17 cellular contexts compared by ENCODE assay signal in genomic region chr1:220182656-220183055, GRCh38.
"Had no signal": no experiment of that assay in that cellular context is flagged by ENCODE, and none has a peak within 500 bp of the region (broad histone marks: within the 10 kb centered on the region; RNA-seq: fewer than 3 reads in every experiment).

No MANE protein-coding gene starts in this region.

- H3K9me3 ChIP-seq: ascending aorta, esophagus squamous epithelium, pancreas, thoracic aorta had no signal

- H3K4me2 ChIP-seq: neural progenitor cell had no signal

- H2AFZ ChIP-seq: neural progenitor cell had no signal

- H3K4me1 ChIP-seq: ascending aorta, esophagus squamous epithelium, foreskin keratinocyte, pancreas had no signal

- H3K27ac Mint-ChIP-seq: activated naive CD4-positive, alpha-beta T cell treated with anti-CD3 and anti-CD28 coated beads for 36 hours; activated naive CD8-positive, alpha-beta T cell treated with anti-CD3 and anti-CD28 coated beads, Interleukin-2, amount 50 U/mL, for 24 hours; activated T-helper 2 cell treated with anti-CD3 and anti-CD28 coated beads, Interferon-gamma antibody, Interleukin-2, Interleukin-4, amounts not matched to agents 10 μg/mL and 5 μg/mL and 100 μg/mL, durations not matched to agents 14 hours and 24 hours and 36 hours; neural progenitor cell; stimulated activated effector memory CD8-positive, alpha-beta T cell treated with anti-CD3 and anti-CD28 coated beads, Interleukin-12 subunit alpha, Interleukin-12 subunit beta, amount 100 ng/mL, for 72 hours; T-cell had no signal

- H3K4me3 Mint-ChIP-seq: activated naive CD4-positive, alpha-beta T cell treated with anti-CD3 and anti-CD28 coated beads for 36 hours; activated naive CD8-positive, alpha-beta T cell treated with anti-CD3 and anti-CD28 coated beads, Interleukin-2, amount 50 U/mL, for 24 hours; neural progenitor cell; stimulated activated effector memory CD8-positive, alpha-beta T cell treated with anti-CD3 and anti-CD28 coated beads, Interleukin-12 subunit alpha, Interleukin-12 subunit beta, amount 100 ng/mL, for 72 hours; T-cell had no signal

- H3K27me3 ChIP-seq: ascending aorta, esophagus squamous epithelium, foreskin keratinocyte, neural progenitor cell, pancreas, sigmoid colon had no signal

- H3K9me3 Mint-ChIP-seq: activated naive CD4-positive, alpha-beta T cell treated with anti-CD3 and anti-CD28 coated beads for 36 hours; activated naive CD8-positive, alpha-beta T cell treated with anti-CD3 and anti-CD28 coated beads, Interleukin-2, amount 50 U/mL, for 24 hours; activated T-helper 2 cell treated with anti-CD3 and anti-CD28 coated beads, Interferon-gamma antibody, Interleukin-2, Interleukin-4, amounts not matched to agents 10 μg/mL and 5 μg/mL and 100 μg/mL, durations not matched to agents 14 hours and 24 hours and 36 hours; neural progenitor cell; stimulated activated effector memory CD8-positive, alpha-beta T cell treated with anti-CD3 and anti-CD28 coated beads, Interleukin-12 subunit alpha, Interleukin-12 subunit beta, amount 100 ng/mL, for 72 hours; T-cell had no signal

- H3K4me1 Mint-ChIP-seq: neural progenitor cell had no signal

- ATAC-seq: activated naive CD8-positive, alpha-beta T cell treated with anti-CD3 and anti-CD28 coated beads, Interleukin-2, amount 50 U/mL, for 24 hours; foreskin keratinocyte; pancreas; stimulated activated effector memory CD8-positive, alpha-beta T cell treated with anti-CD3 and anti-CD28 coated beads, Interleukin-12 subunit alpha, Interleukin-12 subunit beta, amount 100 ng/mL, for 72 hours; T-cell had no signal

- H3K27me3 Mint-ChIP-seq: activated naive CD8-positive, alpha-beta T cell treated with anti-CD3 and anti-CD28 coated beads, Interleukin-2, amount 50 U/mL, for 24 hours; T-cell had no signal

- H3K9ac ChIP-seq: neural progenitor cell had no signal

- FAIRE-seq: pancreas had no signal

- DNase-seq: activated CD4-positive, CD25-positive, alpha-beta regulatory T cell treated with anti-CD3 and anti-CD28 coated beads, Interleukin-2, amount 50 U/mL, for 72 hours; activated naive CD4-positive, alpha-beta T cell treated with anti-CD3 and anti-CD28 coated beads for 36 hours; activated naive CD8-positive, alpha-beta T cell treated with anti-CD3 and anti-CD28 coated beads, Interleukin-2, amount 50 U/mL, for 24 hours; caudate nucleus; effector CD4-positive, alpha-beta T cell; esophagus squamous epithelium; foreskin keratinocyte; pancreas; sigmoid colon; T-cell; T-helper 9 cell had no signal

- H3K27ac ChIP-seq: ascending aorta, coronary artery, esophagus squamous epithelium, foreskin keratinocyte, neural progenitor cell, pancreas, sigmoid colon, thoracic aorta had no signal

- H3K4me3 ChIP-seq: ascending aorta, coronary artery, esophagus squamous epithelium, neural progenitor cell, pancreas, sigmoid colon, thoracic aorta had no signal
